35 cellular contexts compared by ENCODE assay signal in genomic region chr11:41848349-41848748, GRCh38.
"Had no signal": no experiment of that assay in that cellular context is flagged by ENCODE, and none has a peak within 500 bp of the region (broad histone marks: within the 10 kb centered on the region; RNA-seq: fewer than 3 reads in every experiment).

No MANE protein-coding gene starts in this region.

- DNase-seq: activated B cell treated with CpG ODN at 0.5 μM for 24 hours; activated CD4-positive, alpha-beta memory T cell treated with anti-CD3 and anti-CD28 coated beads for 36 hours; activated CD4-positive, alpha-beta T cell treated with anti-CD3 and anti-CD28 coated beads for 4 hours; activated CD4-positive, alpha-beta T cell treated with anti-CD3 and anti-CD28 coated beads, Interleukin-2, amount 50 U/mL, for 1 hour; activated CD4-positive, alpha-beta T cell treated with anti-CD3 and anti-CD28 coated beads, Interleukin-2, amount 50 U/mL, for 4 hours; activated CD4-positive, CD25-positive, alpha-beta regulatory T cell treated with anti-CD3 and anti-CD28 coated beads, Interleukin-2, amount 50 U/mL, for 72 hours; activated CD8-positive, alpha-beta memory T cell treated with anti-CD3 and anti-CD28 coated beads, Interleukin-2, amount 50 U/mL, for 4 hours; activated CD8-positive, alpha-beta T cell treated with anti-CD3 and anti-CD28 coated beads for 36 hours; activated effector memory CD4-positive, alpha-beta T cell treated with anti-CD3 and anti-CD28 coated beads, Interleukin-2, amount 50 U/mL, for 16 hours; activated gamma-delta T cell treated with Interleukin-2 at 50 U/mL for 16 hours; activated naive CD4-positive, alpha-beta T cell; activated naive CD4-positive, alpha-beta T cell treated with anti-CD3 and anti-CD28 coated beads for 36 hours; activated naive CD4-positive, alpha-beta T cell treated with anti-CD3 and anti-CD28 coated beads, Interleukin-2, amount 50 U/mL, for 16 hours; activated naive CD8-positive, alpha-beta T cell treated with anti-CD3 and anti-CD28 coated beads for 36 hours; activated T-cell treated with anti-CD3 and anti-CD28 coated beads for 4 hours; activated T-cell treated with anti-CD3 and anti-CD28 coated beads, Interleukin-2, amount 50 U/mL, for 1 hour; activated T-cell treated with anti-CD3 and anti-CD28 coated beads, Interleukin-2, amount 50 U/mL, for 4 hours; activated T-cell treated with anti-CD3 and anti-CD28 coated beads, Interleukin-2, amount 50 U/mL, for 72 hours; adrenal gland; amniotic stem cell; aorta; body of pancreas; brain microvascular endothelial cell; central memory CD4-positive, alpha-beta T cell; T-helper 2 cell; T-helper 9 cell had no signal

- H3K36me3 Mint-ChIP-seq: activated CD4-positive, alpha-beta memory T cell treated with anti-CD3 and anti-CD28 coated beads for 36 hours; activated naive CD8-positive, alpha-beta T cell treated with anti-CD3 and anti-CD28 coated beads for 36 hours had no signal

- H3K27me3 ChIP-seq: adrenal gland, body of pancreas, brain microvascular endothelial cell, breast epithelium had no signal

- H3K4me1 ChIP-seq: adrenal gland, body of pancreas, breast epithelium had no signal

- H3K27ac Mint-ChIP-seq: activated B cell treated with CpG ODN at 0.5 μM for 24 hours; activated CD4-positive, alpha-beta memory T cell treated with anti-CD3 and anti-CD28 coated beads for 36 hours; activated CD4-positive, alpha-beta T cell treated with anti-CD3 and anti-CD28 coated beads, Interleukin-2, amount 10 ng/mL, durations not matched to agents 24 days and 14 days; activated CD8-positive, alpha-beta T cell treated with anti-CD3 and anti-CD28 coated beads for 36 hours; activated naive CD4-positive, alpha-beta T cell treated with anti-CD3 and anti-CD28 coated beads for 36 hours; activated naive CD4-positive, alpha-beta T cell treated with anti-CD3 and anti-CD28 coated beads, Interleukin-2, amount 50 U/mL, for 72 hours; activated naive CD8-positive, alpha-beta T cell treated with anti-CD3 and anti-CD28 coated beads for 36 hours; activated T-cell treated with anti-CD3 and anti-CD28 coated beads, Interleukin-2, amount 50 U/mL, for 72 hours; activated T-helper 1 cell treated with anti-CD3 and anti-CD28 coated beads, Interleukin-12 subunit alpha, Interleukin-12 subunit beta, Interleukin-2, Interleukin-4 antibody, amounts not matched to agents 30 ng/mL and 10 ng/mL and 1 ng/mL, durations not matched to agents 14 hours and 24 hours and 36 hours; activated T-helper 17 cell treated with anti-CD3 and anti-CD28 coated beads, Interleukin-2, amount 50 U/mL, for 72 hours; T-helper 2 cell treated with Interferon-gamma antibody and Interleukin-4, amounts not matched to agents 5 μg/mL and 100 μg/mL, for 36 hours had no signal

- H3K4me3 Mint-ChIP-seq: activated B cell treated with CpG ODN at 0.5 μM for 24 hours; activated CD4-positive, alpha-beta memory T cell treated with anti-CD3 and anti-CD28 coated beads for 36 hours; activated CD4-positive, alpha-beta T cell treated with anti-CD3 and anti-CD28 coated beads, Interleukin-2, amount 10 ng/mL, durations not matched to agents 24 days and 14 days; activated CD8-positive, alpha-beta T cell treated with anti-CD3 and anti-CD28 coated beads for 36 hours; activated naive CD4-positive, alpha-beta T cell treated with anti-CD3 and anti-CD28 coated beads for 36 hours; activated naive CD8-positive, alpha-beta T cell treated with anti-CD3 and anti-CD28 coated beads for 36 hours; activated T-cell treated with anti-CD3 and anti-CD28 coated beads, Interleukin-2, amount 50 U/mL, for 4 hours; activated T-cell treated with anti-CD3 and anti-CD28 coated beads, Interleukin-2, amount 50 U/mL, for 72 hours; activated T-helper 1 cell treated with anti-CD3 and anti-CD28 coated beads, Interleukin-12 subunit alpha, Interleukin-12 subunit beta, Interleukin-2, Interleukin-4 antibody, amounts not matched to agents 30 ng/mL and 10 ng/mL and 1 ng/mL, durations not matched to agents 14 hours and 24 hours and 36 hours; activated T-helper 17 cell treated with anti-CD3 and anti-CD28 coated beads, Interleukin-2, amount 50 U/mL, for 72 hours; T-helper 2 cell treated with Interferon-gamma antibody and Interleukin-4, amounts not matched to agents 5 μg/mL and 100 μg/mL, for 36 hours had no signal

- H3K9me3 ChIP-seq: adrenal gland, body of pancreas had no signal

- FAIRE-seq: astrocyte, TTC549 had no signal

- H3K4me1 Mint-ChIP-seq: activated B cell treated with CpG ODN at 0.5 μM for 24 hours; activated CD4-positive, alpha-beta T cell treated with anti-CD3 and anti-CD28 coated beads, Interleukin-2, amount 10 ng/mL, durations not matched to agents 24 days and 14 days; activated naive CD8-positive, alpha-beta T cell treated with anti-CD3 and anti-CD28 coated beads for 36 hours; activated T-helper 17 cell treated with anti-CD3 and anti-CD28 coated beads, Interleukin-2, amount 50 U/mL, for 72 hours had no signal

- H3K27ac ChIP-seq: adrenal gland, body of pancreas, brain microvascular endothelial cell, breast epithelium, VCaP had no signal

- H3K4me3 ChIP-seq: adrenal gland, body of pancreas, breast epithelium had no signal

- H3K9me3 Mint-ChIP-seq: activated CD4-positive, alpha-beta T cell treated with anti-CD3 and anti-CD28 coated beads, Interleukin-2, amount 10 ng/mL, durations not matched to agents 24 days and 14 days had no signal

- H3K27me3 Mint-ChIP-seq: activated B cell treated with CpG ODN at 0.5 μM for 24 hours; activated CD4-positive, alpha-beta memory T cell treated with anti-CD3 and anti-CD28 coated beads for 36 hours; activated CD4-positive, alpha-beta T cell treated with anti-CD3 and anti-CD28 coated beads, Interleukin-2, amount 10 ng/mL, durations not matched to agents 24 days and 14 days; activated CD8-positive, alpha-beta T cell treated with anti-CD3 and anti-CD28 coated beads for 36 hours; activated naive CD8-positive, alpha-beta T cell treated with anti-CD3 and anti-CD28 coated beads for 36 hours; activated T-helper 17 cell treated with anti-CD3 and anti-CD28 coated beads, Interleukin-2, amount 50 U/mL, for 72 hours had no signal

- H3K36me3 ChIP-seq: adrenal gland, brain microvascular endothelial cell, breast epithelium had no signal
